8 cellular contexts compared by ENCODE assay signal in the genomic region with DNA sequence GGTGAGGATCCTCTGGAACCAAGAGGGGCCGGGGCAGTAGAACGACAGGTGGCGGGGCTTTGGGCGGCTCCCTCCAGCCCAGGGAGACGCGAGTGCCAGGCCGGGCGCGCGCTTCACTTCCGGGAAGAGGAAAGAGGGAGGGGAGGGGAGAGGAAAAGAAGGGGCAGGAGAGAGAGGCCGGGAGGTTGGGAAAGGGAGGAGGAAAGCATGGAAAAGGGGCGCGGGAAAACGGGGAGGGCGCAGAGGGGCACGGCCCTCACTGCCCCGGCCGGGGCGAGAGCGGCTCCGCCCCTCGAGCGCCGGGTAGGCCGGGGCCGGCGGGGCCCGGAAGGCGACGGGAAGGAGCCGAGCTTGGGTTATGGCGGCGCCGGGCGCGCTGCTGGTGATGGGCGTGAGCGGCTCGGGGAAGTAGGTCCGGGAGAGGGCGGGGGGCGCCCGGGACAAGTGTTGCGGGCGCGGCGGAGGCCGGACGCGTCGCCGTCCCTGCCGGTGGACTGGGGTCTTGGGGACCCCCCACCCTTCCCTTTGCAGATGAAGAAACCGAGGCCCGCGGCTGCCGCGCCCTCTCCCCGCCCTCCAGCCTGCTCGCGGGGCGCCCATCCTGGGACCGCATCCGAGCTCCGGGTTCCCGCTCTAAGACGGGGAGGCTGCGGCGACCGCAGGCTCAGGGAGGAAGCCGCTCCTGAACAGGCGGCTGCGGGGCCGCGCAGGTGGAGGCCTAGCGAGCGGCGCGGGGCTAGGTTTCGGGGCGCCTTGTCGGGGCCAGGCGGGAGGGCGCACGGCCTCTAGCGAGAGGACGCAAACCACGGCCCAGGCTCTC. TPM values are rescaled to one million over a fixed set of nuclear protein-coding genes. Genes with fewer than 3 reads are reported as not detected.
DNase-seq lines count a peak whose midpoint lies in the region; ATAC-seq and TF ChIP-seq lines count a peak whose summit lies in the region.

Gene IDNK (plus strand): TSS at position 330 of the 820 bp plus-strand sequence. CDS start 29 bp downstream, at position 359.

- H3K27ac ChIP-seq in PC-9, result peak within 1 kb of the TSS; percentile 25
- H3K27ac ChIP-seq in neural cell (ENCODE audit: low read length), result peak within 1 kb of the TSS; percentile 31
- H3K27ac ChIP-seq in subcutaneous abdominal adipose tissue (ENCODE audit: low read depth, low read length), result peak within 1 kb of the TSS; percentile 78

- ATAC-seq in GM19455 (IDR thresholded peaks at IDR 0.05; ENCODE audit: unreplicated experiment), result peak; percentile 84
- ATAC-seq in HG03571 (IDR thresholded peaks at IDR 0.05; ENCODE audit: unreplicated experiment), result peak; percentile 84

- TF ChIP-seq EP300 in neural cell (conservative IDR thresholded peaks at IDR 0.05; ENCODE audit: poor library complexity, severe bottlenecking), result no peak

- H3K4me2 ChIP-seq in PC-9, result peak within 1 kb of the TSS; percentile 79
- H3K4me2 ChIP-seq in neural cell (ENCODE audit: low read length), result peak within 1 kb of the TSS; percentile 51

- TF ChIP-seq RAD21 in neural cell (conservative IDR thresholded peaks at IDR 0.05), result no peak

- no peaks in the 10 kb centered on the region for H4K20me1 ChIP-seq in PC-9 (ENCODE audit: insufficient read depth)
- H4K20me1 ChIP-seq in neural cell (ENCODE audit: insufficient read depth), result no peaks in the 10 kb centered on the region

- TF ChIP-seq CTCF in PC-9 (conservative IDR thresholded peaks at IDR 0.05) (no peak), fibroblast of pulmonary artery (IDR thresholded peaks at IDR 0.05; ENCODE audit: low read length, missing control alignments) (no peak), neural cell (IDR thresholded peaks at IDR 0.05; ENCODE audit: poor library complexity, severe bottlenecking) (no peak)

- H3K36me3 ChIP-seq in PC-9 (ENCODE audit: low read depth) (no peaks in the 10 kb centered on the region), neural cell (ENCODE audit: insufficient read depth, low read length) (no peaks in the 10 kb centered on the region), subcutaneous abdominal adipose tissue (ENCODE audit: control insufficient read depth in 5 of 5, insufficient read depth in 5 of 5, low read length in 5 of 5) (peaks cover 0 to 13% (median 7%) of the 10 kb centered on the region in 5 donors)

- H3K4me1 ChIP-seq in PC-9 (replicated peaks; ENCODE audit: insufficient read depth) (peaks cover 9% of the 10 kb centered on the region), subcutaneous abdominal adipose tissue (ENCODE audit: control insufficient read depth in 5 of 5, insufficient read depth in 5 of 5, low read length in 5 of 5) (peaks cover 2 to 20% (median 15%) of the 10 kb centered on the region in 5 donors)

- H3K27me3 ChIP-seq in PC-9 (ENCODE audit: insufficient read depth, low read depth) (no peaks in the 10 kb centered on the region), neural cell (ENCODE audit: insufficient read depth, low read depth, low read length) (peaks cover 5% of the 10 kb centered on the region), subcutaneous abdominal adipose tissue (ENCODE audit: control insufficient read depth in 5 of 5, insufficient read depth in 4 of 5, low read length in 5 of 5) (no peaks in the 10 kb centered on the region)

- H3K4me3 ChIP-seq in PC-9 (peak within 1 kb of the TSS; percentile 86), fibroblast of pulmonary artery (replicated peaks; ENCODE audit: low read depth, low read length) (peak within 1 kb of the TSS; percentile 68), neural cell (ENCODE audit: low read length) (peak within 1 kb of the TSS; percentile 71), subcutaneous abdominal adipose tissue (ENCODE audit: low read depth in 1 of 5, low read length in 5 of 5) (peak within 1 kb of the TSS; percentile 65 to 84 (median 77))

- no TSS peak for BruUV-seq in PC-9 (replicated peaks; lab: Mats Ljungman, UMichigan)

- peak; percentile 60 for DNase-seq in Caki2 (ENCODE audit: low read depth)
- peak in 1 of 2 experiments; percentile 48 for DNase-seq in PC-9
- peak; percentile 53 for DNase-seq in activated T-helper 9 cell treated with anti-CD3 and anti-CD28 coated beads, Interleukin-2, amount 50 U/mL, for 16 hours (ENCODE audit: low read depth)
- DNase-seq in fibroblast of pulmonary artery (ENCODE audit: low read depth), result peak; percentile 36

- CTCF ChIA-PET in PC-9 (lab: Charles Lee), result interaction anchor here (0.5 to 0.7 kb wide), 3 partner anchors 26 to 1999 kb away, joined by 3 to 6 read pairs (median 3); no protein-coding TSS in a partner anchor

- in situ Hi-C loops in Caki2 (cut with HindIII; ENCODE audit: low pct_unique_long_range_greater_than_20kb, low sequenced_read_pairs), result no loop called here

- intact Hi-C loops in PC-9 (cut with micrococcal nuclease; ENCODE audit: unreplicated experiment), result loop anchor here (5.0 kb wide), 1 partner anchor 299 kb away; the partner anchor contains the start of gene KIF27

- no peaks in the 10 kb centered on the region for H3K79me2 ChIP-seq in PC-9 (ENCODE audit: low read depth)
- no peaks in the 10 kb centered on the region for H3K79me2 ChIP-seq in neural cell (replicated peaks; ENCODE audit: insufficient read depth, low read length)

- H2AFZ ChIP-seq in PC-9, result peak within 1 kb of the TSS; percentile 93
- H2AFZ ChIP-seq in neural cell (ENCODE audit: low read depth, low read length), result peak within 1 kb of the TSS; percentile 80

- POLR2A ChIA-PET in PC-9 (lab: Charles Lee; ENCODE audit: unreplicated experiment), result no interaction called here

- H3K9me3 ChIP-seq in PC-9 (ENCODE audit: insufficient read depth, low read depth) (no peaks in the 10 kb centered on the region), neural cell (ENCODE audit: low read length) (no peaks in the 10 kb centered on the region), subcutaneous abdominal adipose tissue (ENCODE audit: control insufficient read depth in 5 of 5, low read length in 5 of 5) (no peaks in the 10 kb centered on the region)

- H3K9me2 ChIP-seq in PC-9 (ENCODE audit: insufficient read depth) (no peaks in the 10 kb centered on the region), neural cell (ENCODE audit: insufficient read depth, low read length) (no peaks in the 10 kb centered on the region)

- H3F3A ChIP-seq in PC-9 (ENCODE audit: insufficient read depth, low read depth) (peaks cover 15% of the 10 kb centered on the region), neural cell (ENCODE audit: insufficient read depth, low read length, poor library complexity, severe bottlenecking) (no peaks in the 10 kb centered on the region)

- H3K9ac ChIP-seq in neural cell (ENCODE audit: low read length), result peak within 1 kb of the TSS; percentile 73
- peak within 1 kb of the TSS; percentile 49 to 90 (median 75) for H3K9ac ChIP-seq in subcutaneous abdominal adipose tissue (ENCODE audit: low read length in 5 of 5)

TF ChIP-seq in neural cell, 6 proteins besides CTCF, POLR2A, EP300 and RAD21:
- peak; percentile 30 for TF ChIP-seq POLR2AphosphoS5 (IDR thresholded peaks at IDR 0.05)
- no peak for TF ChIP-seq TAF1 (IDR thresholded peaks at IDR 0.05; ENCODE audit: low read depth)

RNA-seq across cellular contexts. Expression of gene IDNK, which starts in this region (rescaled TPM):
- 2.2 and 10.1 TPM in 2 replicates for total RNA-seq in Caki2 (2014; rRNA removed; shearing (Covaris generic); ENCODE audit: low replicate concordance)
- 1.7 and 4.6 TPM in 2 replicates for total RNA-seq in PC-9 (2021)
- 4.1 and 7.5 TPM in 2 replicates for polyA plus RNA-seq in neural cell
- 1.9 TPM in 1 of 2 replicates, not detected in the other for polyA minus RNA-seq in neural cell

Comparison
In these comparisons a context has a peak if more than half of its experiments do, and no peak if none do; other contexts are left out.
1. H3K27ac ChIP-seq: peak in every context shown above with its lines; median percentile 78 in subcutaneous abdominal adipose tissue; 31 in neural cell; 25 in PC-9.